Comparison of ENCODE assay signal across 8 cellular contexts in the genomic region with DNA sequence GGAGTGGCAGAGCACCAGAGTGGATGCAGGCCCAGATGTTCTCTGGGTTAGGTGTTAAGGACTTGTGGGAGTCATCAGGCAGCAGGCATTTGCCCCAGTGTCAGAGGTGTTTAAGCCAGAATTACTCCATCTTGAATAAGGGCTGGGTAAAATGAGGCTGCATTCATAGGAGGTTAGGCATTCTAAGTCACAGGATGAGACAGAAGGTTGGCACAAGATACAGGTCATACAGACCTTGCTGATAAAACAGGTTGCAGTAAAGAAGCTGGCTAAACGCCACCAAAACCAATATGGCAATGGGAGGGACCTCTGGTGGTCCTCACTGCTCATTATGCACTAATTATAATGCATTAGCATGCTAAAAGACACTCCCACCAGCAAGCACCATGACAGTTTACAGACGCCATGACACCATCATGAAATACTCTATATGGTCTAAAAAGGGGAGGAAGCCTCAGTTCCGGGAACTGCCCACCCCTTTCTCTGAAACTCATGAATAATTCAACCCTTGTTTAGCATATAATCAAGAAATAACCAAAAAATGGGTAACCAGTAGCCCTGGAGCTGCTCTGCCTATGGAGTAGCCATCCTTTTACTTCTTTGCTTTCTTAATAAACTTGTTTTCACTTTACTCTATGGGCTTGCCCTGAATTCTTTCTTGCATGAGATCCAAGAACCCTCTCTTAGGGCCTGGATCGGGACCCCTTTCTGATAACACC. TPM values are rescaled to one million over a fixed set of nuclear protein-coding genes. Genes with fewer than 3 reads are reported as not detected.
DNase-seq lines count a peak whose midpoint lies in the region; ATAC-seq, FAIRE-seq and TF ChIP-seq lines count a peak whose summit lies in the region.

No MANE protein-coding gene starts in this region.

- no peaks in the 10 kb centered on the region for H3K27me3 Mint-ChIP-seq in activated CD4-positive, alpha-beta T cell treated with anti-CD3 and anti-CD28 coated beads, Interleukin-2, amount 10 ng/mL, durations not matched to agents 24 days and 14 days
- H3K27me3 Mint-ChIP-seq in endothelial cell (ENCODE audit: unreplicated experiment), result peaks cover 15% of the 10 kb centered on the region

- no peaks in the 10 kb centered on the region for H3F3A ChIP-seq in smooth muscle cell (ENCODE audit: low read depth)

- peaks cover 45% of the 10 kb centered on the region for H3K36me3 Mint-ChIP-seq in activated CD4-positive, alpha-beta T cell treated with anti-CD3 and anti-CD28 coated beads, Interleukin-2, amount 10 ng/mL, durations not matched to agents 24 days and 14 days (ENCODE audit: low read depth)
- peaks cover 10% of the 10 kb centered on the region for H3K36me3 Mint-ChIP-seq in endothelial cell (ENCODE audit: low read depth, unreplicated experiment)

- H3K27ac Mint-ChIP-seq in activated CD4-positive, alpha-beta T cell treated with anti-CD3 and anti-CD28 coated beads, Interleukin-2, amount 10 ng/mL, durations not matched to agents 24 days and 14 days, result peak overlapping the region; percentile 100
- no peak overlapping the region for H3K27ac Mint-ChIP-seq in endothelial cell (ENCODE audit: unreplicated experiment)

- H3K4me2 ChIP-seq in smooth muscle cell, result peak overlapping the region; percentile 92

- peak; percentile 31 for ATAC-seq in HG03354 (IDR thresholded peaks at IDR 0.05; ENCODE audit: poor library complexity, severe bottlenecking, unreplicated experiment)
- no peak for ATAC-seq in left lobe of liver

- H3K4me3 ChIP-seq in smooth muscle cell, result peak overlapping the region; percentile 63

- peak overlapping the region; percentile 99 for H3K4me3 Mint-ChIP-seq in activated CD4-positive, alpha-beta T cell treated with anti-CD3 and anti-CD28 coated beads, Interleukin-2, amount 10 ng/mL, durations not matched to agents 24 days and 14 days
- peak overlapping the region; percentile 70 for H3K4me3 Mint-ChIP-seq in endothelial cell (ENCODE audit: unreplicated experiment)

- DNase-seq in DMS53 treated with DMSO at 0.1 percent for 48 hours (lab: John Stamatoyannopoulos, UW; ENCODE audit: unreplicated experiment) (peak; percentile 14), endothelial cell (ENCODE audit: low spot score) (no peak), smooth muscle cell (lab: John Stamatoyannopoulos, UW; ENCODE audit: unreplicated experiment) (no peak), frontal cortex (ENCODE audit: low spot score in 2 of 2) (no peak), HK-2 (ENCODE audit: unreplicated experiment) (no peak), left lobe of liver (ENCODE audit: low spot score) (no peak)
- peak; percentile 92 for DNase-seq in activated CD4-positive, alpha-beta T cell treated with anti-CD3 and anti-CD28 coated beads, Interleukin-2, amount 10 ng/mL, durations not matched to agents 24 days and 14 days

- no peaks in the 10 kb centered on the region for H3K36me3 ChIP-seq in smooth muscle cell (ENCODE audit: low read depth)

- no peaks in the 10 kb centered on the region for H3K9me3 ChIP-seq in smooth muscle cell (replicated peaks; ENCODE audit: low read depth)

- H3K27me3 ChIP-seq in smooth muscle cell (ENCODE audit: low read depth), result no peaks in the 10 kb centered on the region

- WGBS in smooth muscle cell (ENCODE audit: low lambda C conversion rate), result 90% methylated on average over 4 of the region's 4 CpGs

- H3K27ac ChIP-seq in smooth muscle cell (ENCODE audit: low read depth), result peak overlapping the region; percentile 35

- no peaks in the 10 kb centered on the region for H4K20me1 ChIP-seq in smooth muscle cell (ENCODE audit: low read depth)

- H3K9ac ChIP-seq in smooth muscle cell (ENCODE audit: low read depth), result peak overlapping the region; percentile 47

- no peak for FAIRE-seq in frontal cortex (lab: Jason Lieb, UNC)

- TF ChIP-seq CTCF in endothelial cell (IDR thresholded peaks at IDR 0.05; ENCODE audit: unreplicated experiment), result no peak
- TF ChIP-seq CTCF in smooth muscle cell (IDR thresholded peaks at IDR 0.05; ENCODE audit: borderline replicate concordance, insufficient read depth, poor library complexity, severe bottlenecking), result no peak

- no peaks in the 10 kb centered on the region for H3K79me2 ChIP-seq in smooth muscle cell (ENCODE audit: low read depth)

- peaks cover 19% of the 10 kb centered on the region for H3K4me1 ChIP-seq in smooth muscle cell (ENCODE audit: low read depth)

- peaks cover 49% of the 10 kb centered on the region for H3K4me1 Mint-ChIP-seq in activated CD4-positive, alpha-beta T cell treated with anti-CD3 and anti-CD28 coated beads, Interleukin-2, amount 10 ng/mL, durations not matched to agents 24 days and 14 days
- peaks cover 33% of the 10 kb centered on the region for H3K4me1 Mint-ChIP-seq in endothelial cell (ENCODE audit: unreplicated experiment)

- H2AFZ ChIP-seq in smooth muscle cell (ENCODE audit: low read depth), result peak overlapping the region; percentile 98

- intact Hi-C loops in activated CD4-positive, alpha-beta T cell treated with anti-CD3 and anti-CD28 coated beads, Interleukin-2, amount 10 ng/mL, durations not matched to agents 24 days and 14 days (cut with micrococcal nuclease), result loop anchor here (2.0 to 10.0 kb wide), 3 partner anchors 35 to 827 kb away; partner anchors contain the start of gene ZNF746

- no peaks in the 10 kb centered on the region for H3K9me3 Mint-ChIP-seq in activated CD4-positive, alpha-beta T cell treated with anti-CD3 and anti-CD28 coated beads, Interleukin-2, amount 10 ng/mL, durations not matched to agents 24 days and 14 days
- no peaks in the 10 kb centered on the region for H3K9me3 Mint-ChIP-seq in endothelial cell (ENCODE audit: unreplicated experiment)

RNA-seq across cellular contexts. Expression of gene LRRC61, which starts 0.9 kb away (rescaled TPM):
- 26.8 and 27.5 TPM in 2 replicates for total RNA-seq in activated CD4-positive, alpha-beta T cell treated with anti-CD3 and anti-CD28 coated beads, Interleukin-2, amount 10 ng/mL, durations not matched to agents 24 days and 14 days
- 5.1 TPM for total RNA-seq in endothelial cell (ENCODE audit: unreplicated experiment)
- total RNA-seq in smooth muscle cell, result 6.9 and 7.4 TPM in 2 replicates
- 14.7 and 16.6 TPM in 2 replicates for polyA plus RNA-seq in smooth muscle cell
- total RNA-seq in frontal cortex, result 13.5 TPM
- 14.0 TPM for total RNA-seq in left lobe of liver

RNA-seq across cellular contexts. Expression of gene ACTR3C, which starts 1.1 kb away (rescaled TPM):
- 7.9 and 11.7 TPM in 2 replicates for total RNA-seq in activated CD4-positive, alpha-beta T cell treated with anti-CD3 and anti-CD28 coated beads, Interleukin-2, amount 10 ng/mL, durations not matched to agents 24 days and 14 days
- 0.87 TPM for total RNA-seq in endothelial cell (ENCODE audit: unreplicated experiment)
- total RNA-seq in smooth muscle cell, result 1.7 and 7.6 TPM in 2 replicates
- 0.89 and 2.4 TPM in 2 replicates for polyA plus RNA-seq in smooth muscle cell
- 5.3 TPM for total RNA-seq in frontal cortex
- 27.6 TPM for total RNA-seq in left lobe of liver

RNA-seq across cellular contexts. Expression of gene RARRES2, which starts 19.2 kb away (rescaled TPM):
- not detected in 2 replicates for total RNA-seq in activated CD4-positive, alpha-beta T cell treated with anti-CD3 and anti-CD28 coated beads, Interleukin-2, amount 10 ng/mL, durations not matched to agents 24 days and 14 days
- 4.9 TPM for total RNA-seq in endothelial cell (ENCODE audit: unreplicated experiment)
- total RNA-seq in smooth muscle cell, result 23.6 and 23.8 TPM in 2 replicates
- polyA plus RNA-seq in smooth muscle cell, result 31.8 and 37.5 TPM in 2 replicates
- total RNA-seq in frontal cortex, result 6.9 TPM
- total RNA-seq in left lobe of liver, result 852 TPM

RNA-seq across cellular contexts. Expression of gene REPIN1, which starts 46.3 kb away (rescaled TPM):
- total RNA-seq in activated CD4-positive, alpha-beta T cell treated with anti-CD3 and anti-CD28 coated beads, Interleukin-2, amount 10 ng/mL, durations not matched to agents 24 days and 14 days, result 73.6 and 79.7 TPM in 2 replicates
- 138 TPM for total RNA-seq in endothelial cell (ENCODE audit: unreplicated experiment)
- total RNA-seq in smooth muscle cell, result 39.4 and 60.9 TPM in 2 replicates
- 55.5 and 68.1 TPM in 2 replicates for polyA plus RNA-seq in smooth muscle cell
- 29.3 TPM for total RNA-seq in frontal cortex
- 93.5 TPM for total RNA-seq in left lobe of liver

RNA-seq across cellular contexts. Expression of gene ZNF775, which starts 56.9 kb away (rescaled TPM):
- 4.2 and 5.5 TPM in 2 replicates for total RNA-seq in activated CD4-positive, alpha-beta T cell treated with anti-CD3 and anti-CD28 coated beads, Interleukin-2, amount 10 ng/mL, durations not matched to agents 24 days and 14 days
- total RNA-seq in endothelial cell (ENCODE audit: unreplicated experiment) (12.1 TPM), smooth muscle cell (4.7 and 5.9 TPM in 2 replicates), frontal cortex (10.2 TPM), left lobe of liver (0.88 TPM)
- polyA plus RNA-seq in smooth muscle cell, result 16.8 and 23.8 TPM in 2 replicates

Comparison
In these comparisons a context has a peak if more than half of its experiments do, and no peak if none do; other contexts are left out.
1. DNase-seq: peak in DMS53 treated with DMSO at 0.1 percent for 48 hours (single experiment) and activated CD4-positive, alpha-beta T cell treated with anti-CD3 and anti-CD28 coated beads, Interleukin-2, amount 10 ng/mL, durations not matched to agents 24 days and 14 days (single experiment); none in endothelial cell (single experiment), smooth muscle cell (single experiment), frontal cortex (0 of 2), HK-2 (single experiment) and left lobe of liver (single experiment).
2. RNA of gene RARRES2, which starts 19.2 kb away (total RNA-seq): 852 TPM in left lobe of liver (single experiment); 23.6 to 23.8 TPM in smooth muscle cell, 6.9 TPM in frontal cortex (single experiment), 4.9 TPM in endothelial cell (single experiment) and not detected in activated CD4-positive, alpha-beta T cell treated with anti-CD3 and anti-CD28 coated beads, Interleukin-2, amount 10 ng/mL, durations not matched to agents 24 days and 14 days; every median in the first group is over 10 times any median in the second.